ENCODE assay signal across 23 cellular contexts in genomic region chr1:46804027-46804889, GRCh38. TPM values are rescaled to one million over a fixed set of nuclear protein-coding genes. Genes with fewer than 3 reads are reported as not detected.
DNase-seq lines count a peak whose midpoint lies in the region; ATAC-seq and TF ChIP-seq lines count a peak whose summit lies in the region.
"Had no signal": no experiment of that assay in that cellular context is flagged by ENCODE, and none has a peak within 500 bp of the region (broad histone marks: within the 10 kb centered on the region; RNA-seq: fewer than 3 reads in every experiment).

No MANE protein-coding gene starts in this region.

- POLR2A ChIA-PET in HEK293T (lab: Yijun Ruan, JAX) = no interaction called here

- peaks cover 0 to 33% (median 7%) of the 10 kb centered on the region in 3 donors for H3K4me1 ChIP-seq in gastroesophageal sphincter
- H3K4me1 ChIP-seq in parathyroid adenoma = peaks cover 3% of the 10 kb centered on the region

- no peak overlapping the region for H3K4me2 ChIP-seq in parathyroid adenoma (ENCODE audit: low read length)
- H3K4me2 ChIP-seq: BLaER1, SK-N-SH had no signal

- H3K36me3 ChIP-seq in gastroesophageal sphincter = no peaks in the 10 kb centered on the region
- no peaks in the 10 kb centered on the region for H3K36me3 ChIP-seq in parathyroid adenoma (ENCODE audit: control insufficient read depth, insufficient read depth, low read length)
- H3K36me3 ChIP-seq: BLaER1 had no signal

- TF ChIP-seq CTCF in gastroesophageal sphincter (IDR thresholded peaks at IDR 0.05) = no peak
- TF ChIP-seq CTCF in parathyroid adenoma (IDR thresholded peaks at IDR 0.05) = no peak

- H3K79me2 ChIP-seq in parathyroid adenoma = no peaks in the 10 kb centered on the region

- H3K27ac ChIP-seq in gastroesophageal sphincter (peak overlapping the region in 3 of 4 donors; percentile 77 to 86 (median 85)), parathyroid adenoma (peak overlapping the region; percentile 39)
- H3K27ac ChIP-seq: BLaER1 had no signal

- H3K9ac ChIP-seq in parathyroid adenoma = no peak overlapping the region
- H3K9ac ChIP-seq: BLaER1, SK-N-SH had no signal

- ATAC-seq in Right ventricle myocardium inferior (no peak), gastroesophageal sphincter (no peak), GM18858 (IDR thresholded peaks at IDR 0.05; ENCODE audit: unreplicated experiment) (no peak)
- ATAC-seq: HCT116, WTC11 had no signal

- H3K4me3 ChIP-seq in gastroesophageal sphincter (peak overlapping the region in 1 of 2 donors; percentile 43), parathyroid adenoma (ENCODE audit: low read depth, low read length) (no peak overlapping the region)
- H3K4me3 ChIP-seq: BLaER1, lung had no signal

- TF ChIP-seq EP300 in gastroesophageal sphincter (IDR thresholded peaks at IDR 0.05) = no peak

- H2AFZ ChIP-seq in parathyroid adenoma = no peak overlapping the region

- no peak for TF ChIP-seq POLR2A in gastroesophageal sphincter (IDR thresholded peaks at IDR 0.05)

- H3K9me3 ChIP-seq in gastroesophageal sphincter (no peaks in the 10 kb centered on the region), parathyroid adenoma (ENCODE audit: control insufficient read depth, low read length) (no peaks in the 10 kb centered on the region)
- H3K9me3 ChIP-seq: SK-N-SH had no signal

- WGBS in gastroesophageal sphincter (ENCODE audit: low coverage in 1 of 2), 2 donors = 60 to 71% methylated on average over 2 of the region's 2 CpGs

- CTCF ChIA-PET in HEK293T (lab: Yijun Ruan, JAX) = no interaction called here

- intact Hi-C loops in Right ventricle myocardium inferior (cut with DNase I) = no loop called here
- intact Hi-C loops in cardiac septum (cut with DNase I) = no loop called here

- H3K27me3 ChIP-seq in gastroesophageal sphincter = peaks cover 5% of the 10 kb centered on the region
- H3K27me3 ChIP-seq in parathyroid adenoma (ENCODE audit: control insufficient read depth, insufficient read depth, low read length) = no peaks in the 10 kb centered on the region
- H3K27me3 ChIP-seq: BLaER1 had no signal

- DNase-seq in Right ventricle myocardium inferior (ENCODE audit: missing footprints) (peak; percentile 74), cardiac septum (ENCODE audit: low spot score) (no peak), CD1c-positive myeloid dendritic cell (ENCODE audit: extremely low spot score) (no peak), GM19240 (ENCODE audit: insufficient read length, low spot score) (no peak), HEK293T (ENCODE audit: extremely low spot score) (no peak)
- DNase-seq: activated CD4-positive, alpha-beta memory T cell treated with anti-CD3 and anti-CD28 coated beads, Interleukin-2, amount 10 ng/mL, durations not matched to agents 7 days and 5 days; activated naive CD4-positive, alpha-beta T cell treated with anti-CD3 and anti-CD28 coated beads, Interleukin-2, amount 10 ng/mL, durations not matched to agents 7 days and 5 days; activated T-cell treated with anti-CD3 and anti-CD28 coated beads, Interleukin-2, amount 50 U/mL, for 24 hours; cerebellar nuclear complex; EL; NCI-H146; NCI-H345; retina; SK-N-SH; stimulated activated CD4-positive, alpha-beta T cell treated with anti-CD3 and anti-CD28 coated beads, Interleukin-12 subunit alpha, Interleukin-12 subunit beta, amount 100 ng/mL, for 4 hours had no signal

TF ChIP-seq in HEK293T, 16 proteins besides CTCF, POLR2A, EP300 and RAD21:
- TF ChIP-seq CTBP1 (IDR thresholded peaks at IDR 0.05; ENCODE audit: borderline replicate concordance) (no peak), HDGF (IDR thresholded peaks at IDR 0.05; ENCODE audit: borderline replicate concordance) (no peak), BHLHE40 (IDR thresholded peaks at IDR 0.05; ENCODE audit: borderline replicate concordance) (no peak), SUZ12 (IDR thresholded peaks at IDR 0.05) (no peak), SP1 (IDR thresholded peaks at IDR 0.05) (no peak), FOXM1 (IDR thresholded peaks at IDR 0.05; ENCODE audit: borderline replicate concordance) (no peak), ARNT (IDR thresholded peaks at IDR 0.05) (no peak), FOXK2 (IDR thresholded peaks at IDR 0.05) (no peak), L3MBTL2 (conservative IDR thresholded peaks at IDR 0.05) (no peak), FOXA1 (IDR thresholded peaks at IDR 0.05) (no peak), ZNF384 (IDR thresholded peaks at IDR 0.05) (no peak), TARDBP (IDR thresholded peaks at IDR 0.05) (no peak), ELF4 (IDR thresholded peaks at IDR 0.05) (no peak)
- TF ChIP-seq, protein P1, sequence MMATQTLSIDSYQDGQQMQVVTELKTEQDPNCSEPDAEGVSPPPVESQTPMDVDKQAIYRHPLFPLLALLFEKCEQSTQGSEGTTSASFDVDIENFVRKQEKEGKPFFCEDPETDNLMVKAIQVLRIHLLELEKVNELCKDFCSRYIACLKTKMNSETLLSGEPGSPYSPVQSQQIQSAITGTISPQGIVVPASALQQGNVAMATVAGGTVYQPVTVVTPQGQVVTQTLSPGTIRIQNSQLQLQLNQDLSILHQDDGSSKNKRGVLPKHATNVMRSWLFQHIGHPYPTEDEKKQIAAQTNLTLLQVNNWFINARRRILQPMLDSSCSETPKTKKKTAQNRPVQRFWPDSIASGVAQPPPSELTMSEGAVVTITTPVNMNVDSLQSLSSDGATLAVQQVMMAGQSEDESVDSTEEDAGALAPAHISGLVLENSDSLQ (IDR thresholded peaks at IDR 0.05) = no peak

RNA-seq across cellular contexts. Expression of gene CYP4B1, which starts 5.4 kb away (rescaled TPM):
- total RNA-seq in Right ventricle myocardium inferior = 19.6 TPM
- total RNA-seq in cardiac septum = not detected
- total RNA-seq in gastroesophageal sphincter = 100 to 1,000 TPM in 1 of 4 donors, 10 to 100 TPM in 3; 42.5 to 184 (median 77.6) TPM
- total RNA-seq: activated CD4-positive, alpha-beta memory T cell treated with anti-CD3 and anti-CD28 coated beads, Interleukin-2, amount 10 ng/mL, durations not matched to agents 7 days and 5 days; astrocyte had no signal

Comparison
In these comparisons a context has a peak if more than half of its experiments do, and no peak if none do; other contexts are left out.
1. RNA of gene CYP4B1, which starts 5.4 kb away (total RNA-seq): 42.5 to 184 TPM in gastroesophageal sphincter and 19.6 TPM in Right ventricle myocardium inferior (single experiment); not detected in cardiac septum (single experiment); every median in the first group is over 10 times any median in the second.